In the genomic region with DNA sequence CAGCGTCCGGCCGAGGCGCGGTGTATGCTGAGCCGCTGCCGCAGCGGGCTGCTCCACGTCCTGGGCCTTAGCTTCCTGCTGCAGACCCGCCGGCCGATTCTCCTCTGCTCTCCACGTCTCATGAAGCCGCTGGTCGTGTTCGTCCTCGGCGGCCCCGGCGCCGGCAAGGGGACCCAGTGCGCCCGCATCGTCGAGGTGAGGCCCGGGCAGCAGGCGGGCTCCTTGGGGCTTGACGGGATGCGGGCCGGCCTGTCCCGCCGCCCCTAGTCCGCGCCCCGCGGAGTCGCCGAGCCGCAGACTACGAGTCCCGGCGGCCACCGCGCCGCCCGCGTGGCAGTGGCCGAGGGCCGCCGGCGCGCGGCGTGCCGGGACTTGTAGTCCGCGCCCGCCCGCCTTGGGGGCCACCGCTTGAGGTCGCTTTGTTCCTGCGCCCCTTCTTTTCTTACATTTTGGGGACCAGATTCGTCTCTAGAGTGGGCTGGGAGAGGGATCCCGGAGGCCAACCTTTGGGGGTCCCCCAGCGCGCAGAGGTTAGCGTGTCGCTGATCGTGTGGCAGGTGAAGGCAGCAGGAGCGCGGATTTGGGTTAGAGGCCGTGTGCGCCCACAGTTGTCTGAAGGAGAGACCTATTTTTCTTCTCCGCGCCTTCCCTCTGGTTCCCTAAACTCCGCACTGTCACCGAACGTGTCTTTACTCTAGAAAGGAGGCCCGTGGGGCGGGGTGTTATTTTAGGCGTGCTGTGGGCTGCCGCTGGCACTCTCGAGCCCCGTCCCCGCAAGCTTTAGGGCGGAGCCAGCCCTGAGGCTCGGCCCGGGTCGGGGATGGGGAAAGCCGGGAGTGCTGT, we compare ENCODE assay signal across 8 cellular contexts. TPM values are rescaled to one million over a fixed set of nuclear protein-coding genes. Genes with fewer than 3 reads are reported as not detected.
DNase-seq lines count a peak whose midpoint lies in the region; ATAC-seq and TF ChIP-seq lines count a peak whose summit lies in the region.

No MANE protein-coding gene starts in this region.

- POLR2A ChIA-PET in activated naive CD8-positive, alpha-beta T cell treated with anti-CD3 and anti-CD28 coated beads, Interleukin-2, amount 10 ng/mL, durations not matched to agents 7 days and 5 days (lab: Charles Lee): interaction anchor here (1.0 to 3.9 kb wide), 4 partner anchors 17 to 103 kb away, joined by 3 to 52 read pairs (median 6); partner anchors contain the start of gene STIL

- TF ChIP-seq CTCF in GM10266 (IDR thresholded peaks at IDR 0.05; ENCODE audit: control insufficient read depth, insufficient read depth, low read depth, missing control alignments) (peak; percentile 46), LNCaP clone FGC (IDR thresholded peaks at IDR 0.05; ENCODE audit: control insufficient read depth, extremely low read depth, insufficient read depth) (peak; percentile 19; the same call in 1 of the 2 replicates), heart left ventricle (IDR thresholded peaks at IDR 0.05) (peak in 7 of 12 donors; percentile 7 to 56 (median 30)), upper lobe of right lung (IDR thresholded peaks at IDR 0.05) (no peak)

- DNase-seq in GM10266 (ENCODE audit: extremely low spot score): peak; percentile 93
- DNase-seq in H7: peak; percentile 95
- no peak for DNase-seq in LNCaP clone FGC (ENCODE audit: low read depth)
- peak; percentile 89 for DNase-seq in activated naive CD8-positive, alpha-beta T cell treated with anti-CD3 and anti-CD28 coated beads, Interleukin-2, amount 10 ng/mL, durations not matched to agents 7 days and 5 days
- peak; percentile 80 to 91 (median 89) for DNase-seq in heart left ventricle
- peak; percentile 95 for DNase-seq in posterior vena cava (ENCODE audit: low spot score)
- peak; percentile 92 for DNase-seq in upper lobe of right lung

- H3K36me3 Mint-ChIP-seq in activated naive CD8-positive, alpha-beta T cell treated with anti-CD3 and anti-CD28 coated beads, Interleukin-2, amount 10 ng/mL, durations not matched to agents 7 days and 5 days: peaks cover 3% of the 10 kb centered on the region

- H3K27me3 ChIP-seq in H7 (ENCODE audit: control insufficient read depth, insufficient read depth, low read length) (no peaks in the 10 kb centered on the region), heart left ventricle (no peaks in the 10 kb centered on the region), upper lobe of right lung (no peaks in the 10 kb centered on the region)

- intact Hi-C loops in heart left ventricle (cut with DNase I): loop anchor here in 6 of 10 donors (1.0 to 5.0 kb wide), 3 partner anchors 19 to 673 kb away; partner anchors contain the start of gene STIL (in 5 of the 6)
- intact Hi-C loops in posterior vena cava (cut with DNase I): no loop called here
- intact Hi-C loops in upper lobe of right lung (cut with DNase I): no loop called here

- peak in 1 of 2 donors; percentile 45 for TF ChIP-seq POLR2A in heart left ventricle (IDR thresholded peaks at IDR 0.05)

- H3K27ac Mint-ChIP-seq in activated naive CD8-positive, alpha-beta T cell treated with anti-CD3 and anti-CD28 coated beads, Interleukin-2, amount 10 ng/mL, durations not matched to agents 7 days and 5 days: peak overlapping the region; percentile 95

- no peaks in the 10 kb centered on the region for H3K36me3 ChIP-seq in H7 (replicated peaks; ENCODE audit: control insufficient read depth, insufficient read depth, low read length)
- H3K36me3 ChIP-seq in heart left ventricle: peaks cover 0 to 6% (median 0%) of the 10 kb centered on the region in 9 donors
- H3K36me3 ChIP-seq in upper lobe of right lung: peaks cover 3% of the 10 kb centered on the region

- no peaks in the 10 kb centered on the region for H3K27me3 Mint-ChIP-seq in activated naive CD8-positive, alpha-beta T cell treated with anti-CD3 and anti-CD28 coated beads, Interleukin-2, amount 10 ng/mL, durations not matched to agents 7 days and 5 days

- H3K4me3 ChIP-seq in H7 (ENCODE audit: insufficient read depth, low read depth, low read length) (peak overlapping the region; percentile 97), LNCaP clone FGC (ENCODE audit: low read depth, low read length) (peak overlapping the region; percentile 90), heart left ventricle (peak overlapping the region; percentile 59 to 98 (median 90)), upper lobe of right lung (peak overlapping the region; percentile 89)

- H3K9me3 Mint-ChIP-seq in activated naive CD8-positive, alpha-beta T cell treated with anti-CD3 and anti-CD28 coated beads, Interleukin-2, amount 10 ng/mL, durations not matched to agents 7 days and 5 days: no peaks in the 10 kb centered on the region

- H3K4me1 ChIP-seq in heart left ventricle (peaks cover 3 to 42% (median 29%) of the 10 kb centered on the region in 12 donors), upper lobe of right lung (peaks cover 24% of the 10 kb centered on the region)

- ATAC-seq in SK-N-SH treated with all-trans-retinoic acid at 6 μM for 48 hours (peak; percentile 93), heart left ventricle (peak; percentile 84 to 96 (median 94)), upper lobe of right lung (peak; percentile 94)
- peak; percentile 90 for ATAC-seq in activated naive CD8-positive, alpha-beta T cell treated with anti-CD3 and anti-CD28 coated beads, Interleukin-2, amount 10 ng/mL, durations not matched to agents 7 days and 5 days (ENCODE audit: low read depth)

- peaks cover 11% of the 10 kb centered on the region for H3K4me1 Mint-ChIP-seq in activated naive CD8-positive, alpha-beta T cell treated with anti-CD3 and anti-CD28 coated beads, Interleukin-2, amount 10 ng/mL, durations not matched to agents 7 days and 5 days

- peak overlapping the region; percentile 93 for H3K4me3 Mint-ChIP-seq in activated naive CD8-positive, alpha-beta T cell treated with anti-CD3 and anti-CD28 coated beads, Interleukin-2, amount 10 ng/mL, durations not matched to agents 7 days and 5 days

- H3K9me3 ChIP-seq in heart left ventricle: no peaks in the 10 kb centered on the region
- H3K9me3 ChIP-seq in upper lobe of right lung: no peaks in the 10 kb centered on the region

- H3K27ac ChIP-seq in heart left ventricle (peak overlapping the region; percentile 94 to 99 (median 98)), upper lobe of right lung (peak overlapping the region; percentile 97)

- WGBS in heart left ventricle, 4 donors: 0 to 1% (median 0%) methylated on average over 50 to 90 of the region's 90 CpGs

TF ChIP-seq in SK-N-SH treated with all-trans-retinoic acid at 6 μM for 48 hours, 23 proteins besides CTCF, POLR2A, EP300 and RAD21:
- TF ChIP-seq TOX (CRISPR knock-in tag; IDR thresholded peaks at IDR 0.05; ENCODE audit: borderline replicate concordance): no peak
- TF ChIP-seq, protein P1, sequence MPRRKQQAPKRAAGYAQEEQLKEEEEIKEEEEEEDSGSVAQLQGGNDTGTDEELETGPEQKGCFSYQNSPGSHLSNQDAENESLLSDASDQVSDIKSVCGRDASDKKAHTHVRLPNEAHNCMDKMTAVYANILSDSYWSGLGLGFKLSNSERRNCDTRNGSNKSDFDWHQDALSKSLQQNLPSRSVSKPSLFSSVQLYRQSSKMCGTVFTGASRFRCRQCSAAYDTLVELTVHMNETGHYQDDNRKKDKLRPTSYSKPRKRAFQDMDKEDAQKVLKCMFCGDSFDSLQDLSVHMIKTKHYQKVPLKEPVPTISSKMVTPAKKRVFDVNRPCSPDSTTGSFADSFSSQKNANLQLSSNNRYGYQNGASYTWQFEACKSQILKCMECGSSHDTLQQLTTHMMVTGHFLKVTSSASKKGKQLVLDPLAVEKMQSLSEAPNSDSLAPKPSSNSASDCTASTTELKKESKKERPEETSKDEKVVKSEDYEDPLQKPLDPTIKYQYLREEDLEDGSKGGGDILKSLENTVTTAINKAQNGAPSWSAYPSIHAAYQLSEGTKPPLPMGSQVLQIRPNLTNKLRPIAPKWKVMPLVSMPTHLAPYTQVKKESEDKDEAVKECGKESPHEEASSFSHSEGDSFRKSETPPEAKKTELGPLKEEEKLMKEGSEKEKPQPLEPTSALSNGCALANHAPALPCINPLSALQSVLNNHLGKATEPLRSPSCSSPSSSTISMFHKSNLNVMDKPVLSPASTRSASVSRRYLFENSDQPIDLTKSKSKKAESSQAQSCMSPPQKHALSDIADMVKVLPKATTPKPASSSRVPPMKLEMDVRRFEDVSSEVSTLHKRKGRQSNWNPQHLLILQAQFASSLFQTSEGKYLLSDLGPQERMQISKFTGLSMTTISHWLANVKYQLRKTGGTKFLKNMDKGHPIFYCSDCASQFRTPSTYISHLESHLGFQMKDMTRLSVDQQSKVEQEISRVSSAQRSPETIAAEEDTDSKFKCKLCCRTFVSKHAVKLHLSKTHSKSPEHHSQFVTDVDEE (CRISPR knock-in tag; IDR thresholded peaks at IDR 0.05): peak; percentile 76; the same call in 1 of the 2 replicates
TF ChIP-seq in SK-N-SH treated with all-trans-retinoic acid at 6 μM for 48 hours: peak in this region for 1.

RNA-seq across cellular contexts. Expression of gene CMPK1, which starts 0.6 kb away (rescaled TPM):
- total RNA-seq in H7 (2014; rRNA removed; shearing (Covaris generic)): 65.3 and 72.1 TPM in 2 replicates
- total RNA-seq in activated naive CD8-positive, alpha-beta T cell treated with anti-CD3 and anti-CD28 coated beads, Interleukin-2, amount 10 ng/mL, durations not matched to agents 7 days and 5 days: 100 to 1,000 TPM in 1 of 2 experiments, 10 to 100 TPM in 1; 98.8 to 102 TPM
- 10 to 100 TPM; 42.3 to 88.7 (median 73.0) TPM for total RNA-seq in heart left ventricle
- polyA plus RNA-seq in heart left ventricle: 10 to 100 TPM; 37.0 to 68.4 TPM
- 100 to 1,000 TPM; 109 to 127 TPM for total RNA-seq in posterior vena cava
- 127 TPM for total RNA-seq in upper lobe of right lung

RNA-seq across cellular contexts. Expression of gene STIL, which starts 20.2 kb away (rescaled TPM):
- 55.5 and 61.9 TPM in 2 replicates for total RNA-seq in H7 (2014; rRNA removed; shearing (Covaris generic))
- 10 to 100 TPM; 32.4 to 33.1 TPM for total RNA-seq in activated naive CD8-positive, alpha-beta T cell treated with anti-CD3 and anti-CD28 coated beads, Interleukin-2, amount 10 ng/mL, durations not matched to agents 7 days and 5 days
- total RNA-seq in heart left ventricle (1 to 10 TPM in 2 of 9 donors, under 1 TPM in 7; 0.30 to 3.1 (median 0.81) TPM), posterior vena cava (1 to 10 TPM in 1 of 2 donors, under 1 TPM in 1; 0.86 to 1.1 TPM), upper lobe of right lung (1.7 TPM)
- polyA plus RNA-seq in heart left ventricle: under 1 TPM; 0.19 to 0.30 TPM

Comparison
In these comparisons a context has a peak if more than half of its experiments do, and no peak if none do; other contexts are left out.
1. RNA of gene STIL, which starts 20.2 kb away (total RNA-seq): 55.5 to 61.9 TPM in H7 and 32.4 to 33.1 TPM in activated naive CD8-positive, alpha-beta T cell treated with anti-CD3 and anti-CD28 coated beads, Interleukin-2, amount 10 ng/mL, durations not matched to agents 7 days and 5 days; 1.7 TPM in upper lobe of right lung (single experiment), 0.86 to 1.1 TPM in posterior vena cava and 0.30 to 3.1 TPM in heart left ventricle; every median in the first group is over 4 times any median in the second.
2. intact Hi-C loops: an anchor here in heart left ventricle (1.0 to 5.0 kb wide); none called in posterior vena cava and upper lobe of right lung.
3. Peak in every context shown above with its lines, with median percentiles within 50 percentile points of each other: H3K4me3 ChIP-seq and ATAC-seq.